ENCODE assay signal across 17 cellular contexts in the genomic region with DNA sequence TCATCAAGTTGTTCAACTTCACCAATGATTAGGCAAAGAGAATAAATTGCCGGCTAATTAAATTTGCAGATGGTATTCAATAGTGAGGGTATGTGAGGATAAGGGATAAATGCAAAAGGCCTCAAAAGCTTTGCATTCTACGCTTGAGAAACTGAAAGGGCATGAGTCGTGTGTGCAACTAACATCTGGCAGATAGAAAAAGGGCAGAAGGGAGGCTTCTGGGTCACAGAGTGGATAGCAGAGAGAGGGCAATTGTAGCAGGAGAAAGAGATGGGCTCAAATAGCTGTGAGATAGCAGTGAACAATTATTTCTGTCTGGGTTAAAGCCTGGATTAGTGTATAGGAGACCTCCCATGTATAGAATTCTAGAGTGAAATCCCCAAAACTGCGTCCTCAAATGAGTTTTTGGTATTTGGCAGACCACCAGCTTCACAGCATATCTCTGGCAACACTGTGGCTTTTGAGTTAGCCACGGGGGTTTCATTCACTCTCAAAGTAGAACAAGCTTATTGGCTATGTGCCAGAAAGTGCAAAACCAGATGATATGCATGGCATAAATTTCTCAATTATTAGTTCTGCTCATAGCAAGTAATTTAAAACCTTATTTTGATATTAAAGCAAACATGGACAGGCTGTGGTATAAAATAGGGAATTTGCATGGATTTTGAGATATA.
"Had no signal": no experiment of that assay in that cellular context is flagged by ENCODE, and none has a peak within 500 bp of the region (broad histone marks: within the 10 kb centered on the region; RNA-seq: fewer than 3 reads in every experiment).

No MANE protein-coding gene starts in this region.

- DNase-seq: activated CD4-positive, alpha-beta memory T cell treated with anti-CD3 and anti-CD28 coated beads, Interleukin-2, amount 10 ng/mL, durations not matched to agents 7 days and 5 days; activated CD4-positive, alpha-beta T cell treated with anti-CD3 and anti-CD28 coated beads, Interleukin-2, amount 10 ng/mL, durations not matched to agents 24 days and 14 days; activated effector memory CD4-positive, alpha-beta T cell treated with Interleukin-2 at 50 U/mL for 16 hours; activated naive CD4-positive, alpha-beta T cell treated with anti-CD3 and anti-CD28 coated beads, Interleukin-2, amount 10 ng/mL, durations not matched to agents 7 days and 5 days; activated T-cell treated with anti-CD3 and anti-CD28 coated beads, Interleukin-2, amount 50 U/mL, for 72 hours; effector CD4-positive, alpha-beta T cell; heart right ventricle; left colon; pancreas; psoas muscle; spleen; stimulated activated CD4-positive, alpha-beta T cell treated with anti-CD3 and anti-CD28 coated beads, Interleukin-4, amount 100 ng/mL, for 1 hour; stimulated activated naive CD4-positive, alpha-beta T cell; testis; trophoblast cell; uterus had no signal

- H3K4me3 ChIP-seq: heart right ventricle, pancreas, psoas muscle, right atrium auricular region, spleen, testis, uterus had no signal
